ENCODE assay signal across 8 cellular contexts in the genomic region with DNA sequence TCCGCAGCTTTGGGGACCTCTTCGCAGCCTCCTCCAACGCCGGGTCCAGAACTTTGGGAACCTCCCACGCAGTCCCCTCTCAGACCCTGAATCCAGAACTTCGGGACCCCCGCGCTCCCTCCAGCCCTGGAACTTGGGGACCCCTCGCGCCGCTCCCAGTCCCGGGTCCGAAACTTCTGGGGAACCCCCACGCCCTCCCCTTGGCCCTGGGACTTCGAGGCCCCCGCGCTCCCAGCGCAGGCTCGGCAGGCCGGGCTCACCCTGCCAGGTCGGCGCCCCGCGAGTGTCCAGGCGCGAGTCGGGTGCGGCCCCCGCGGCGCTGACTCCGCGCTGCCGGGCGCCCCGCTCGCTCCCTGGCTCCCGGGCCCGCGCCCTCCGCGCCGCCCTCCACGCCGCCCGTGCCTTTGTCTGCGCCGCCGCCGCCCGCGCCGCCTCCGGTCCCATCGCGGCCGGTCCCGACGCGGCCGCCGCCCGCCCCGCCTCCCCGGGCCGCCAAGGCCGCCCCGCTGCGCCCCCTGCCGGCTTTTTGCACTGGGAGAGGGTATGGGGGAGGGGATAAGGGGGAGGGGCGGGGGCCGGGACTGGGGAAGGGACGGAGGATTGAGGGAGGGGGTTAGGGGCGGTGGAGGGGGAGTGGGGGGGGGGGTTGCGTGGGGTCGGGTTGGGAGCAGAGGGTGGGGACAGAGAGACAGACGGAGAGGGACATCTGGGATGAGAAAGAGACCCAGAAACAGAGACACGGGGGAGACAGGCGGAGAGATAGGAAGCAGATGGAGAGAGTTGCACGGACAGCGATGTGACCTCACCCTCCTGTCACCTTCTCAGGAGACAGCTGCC. TPM values are rescaled to one million over a fixed set of nuclear protein-coding genes. Genes with fewer than 3 reads are reported as not detected.
DNase-seq lines count a peak whose midpoint lies in the region; ATAC-seq, FAIRE-seq and TF ChIP-seq lines count a peak whose summit lies in the region.

HOMER3 (minus strand) TSS at position 427 of the 837 bp plus-strand sequence. CDS start 2,235 bp downstream, outside the sequence.

- H3K27ac Mint-ChIP-seq in WTC11 (no peak within 1 kb of the TSS; the same call in 1 of the 2 replicates), immature natural killer cell (peak within 1 kb of the TSS in 1 of 6 donors; percentile 34)

- peak within 1 kb of the TSS; percentile 94 for H3K4me2 ChIP-seq in MM.1S (ENCODE audit: low read depth, low read length)

- H3K4me1 ChIP-seq in MM.1S (ENCODE audit: low read length), result peaks cover 46% of the 10 kb centered on the region

- peak; percentile 29 for ATAC-seq in WTC11
- ATAC-seq in GM18505 (IDR thresholded peaks at IDR 0.05; ENCODE audit: unreplicated experiment), result no peak
- no peak for ATAC-seq in HG03139 (IDR thresholded peaks at IDR 0.05; ENCODE audit: unreplicated experiment)

- H2AFZ ChIP-seq in MM.1S (ENCODE audit: low read length), result peak within 1 kb of the TSS; percentile 72

- peaks cover 35% of the 10 kb centered on the region for H3K79me2 ChIP-seq in MM.1S (ENCODE audit: low read length)

- TF ChIP-seq CTCF in GM10248 (IDR thresholded peaks at IDR 0.05; ENCODE audit: control extremely low read depth, extremely low read depth, low read depth, missing control alignments), result peak; percentile 44
- no peak for TF ChIP-seq CTCF in MM.1S (IDR thresholded peaks at IDR 0.05; ENCODE audit: low read length)
- TF ChIP-seq CTCF in WTC11 (IDR thresholded peaks at IDR 0.05), result no peak
- peak; percentile 24 for TF ChIP-seq CTCF in bronchial epithelial cell (IDR thresholded peaks at IDR 0.05; ENCODE audit: insufficient read depth, low read length, severe bottlenecking)

- H3K27me3 Mint-ChIP-seq in WTC11 (ENCODE audit: low read depth), result peaks cover 34% of the 10 kb centered on the region
- peaks cover 21 to 26% (median 24%) of the 10 kb centered on the region in 3 donors for H3K27me3 Mint-ChIP-seq in immature natural killer cell (ENCODE audit: low read depth in 3 of 3)

- CTCF ChIA-PET in GM10248 (lab: Yijun Ruan, JAX), result no interaction called here
- CTCF ChIA-PET in WTC11 (lab: Charles Lee), result interaction anchor here (0.7 to 2.3 kb wide), 5 partner anchors 15 to 46 kb away, joined by 4 to 13 read pairs (median 7); partner anchors contain the start of genes COPE and DDX49

- H3K27me3 ChIP-seq in MM.1S (replicated peaks; ENCODE audit: insufficient read depth, low read length), result no peaks in the 10 kb centered on the region
- no peaks in the 10 kb centered on the region for H3K27me3 ChIP-seq in bronchial epithelial cell (ENCODE audit: control insufficient read depth, insufficient read depth, low read length)

- H3K9me2 ChIP-seq in MM.1S (replicated peaks; ENCODE audit: insufficient read depth, low read length), result no peaks in the 10 kb centered on the region

- H3K4me3 ChIP-seq in MM.1S (ENCODE audit: low read length), result peak within 1 kb of the TSS; percentile 85
- peak within 1 kb of the TSS; percentile 93 for H3K4me3 ChIP-seq in bronchial epithelial cell (ENCODE audit: low read depth, low read length)
- H3K4me3 ChIP-seq in skin epidermis, result peak within 1 kb of the TSS; percentile 57 to 76 (median 70)

- H3K27ac ChIP-seq in MM.1S (ENCODE audit: low read length), result peak within 1 kb of the TSS; percentile 18; the same call in 1 of the 2 replicates
- peak within 1 kb of the TSS; percentile 70 to 97 (median 85) for H3K27ac ChIP-seq in skin epidermis

- no peaks in the 10 kb centered on the region for H3K36me3 ChIP-seq in MM.1S (replicated peaks; ENCODE audit: insufficient read depth, low read length)
- H3K36me3 ChIP-seq in bronchial epithelial cell (ENCODE audit: control insufficient read depth, insufficient read depth, low read length), result peaks cover 12% of the 10 kb centered on the region

- H3K9ac ChIP-seq in MM.1S (ENCODE audit: low read length), result peak within 1 kb of the TSS; percentile 77

- H3K9me3 Mint-ChIP-seq in WTC11 (no peaks in the 10 kb centered on the region), immature natural killer cell (no peaks in the 10 kb centered on the region)

- no peak for FAIRE-seq in bronchial epithelial cell (lab: Jason Lieb, UNC)

- no peak for TF ChIP-seq POLR2A in GM18505 (IDR thresholded peaks at IDR 0.05; ENCODE audit: borderline replicate concordance, extremely low read depth, insufficient read depth, insufficient read length)

- H3K9me3 ChIP-seq in MM.1S (replicated peaks; ENCODE audit: insufficient read depth, low read length), result no peaks in the 10 kb centered on the region

- H3F3A ChIP-seq in MM.1S (ENCODE audit: insufficient read depth, low read length), result peaks cover 15% of the 10 kb centered on the region

- DNase-seq in GM10248 (ENCODE audit: extremely low spot score) (peak; percentile 90), MM.1S (peak; percentile 67), WTC11 (ENCODE audit: low spot score) (peak; percentile 71), bronchial epithelial cell (ENCODE audit: low read depth) (no peak), immature natural killer cell (peak; percentile 58 to 65 (median 63))

- H3K4me1 Mint-ChIP-seq in WTC11, result peaks cover 24% of the 10 kb centered on the region
- H3K4me1 Mint-ChIP-seq in immature natural killer cell, result peaks cover 0 to 16% of the 10 kb centered on the region in 2 donors

- peak within 1 kb of the TSS; percentile 82 for H3K4me3 Mint-ChIP-seq in WTC11
- peak within 1 kb of the TSS; percentile 54 to 64 (median 59) for H3K4me3 Mint-ChIP-seq in immature natural killer cell

- peaks cover 7% of the 10 kb centered on the region for H3K36me3 Mint-ChIP-seq in WTC11
- no peaks in the 10 kb centered on the region for H3K36me3 Mint-ChIP-seq in immature natural killer cell

- no peaks in the 10 kb centered on the region for H4K20me1 ChIP-seq in MM.1S (ENCODE audit: insufficient read depth, low read length)

- POLR2A ChIA-PET in GM10248 (lab: Yijun Ruan, JAX), result interaction anchor here (0.5 kb wide), 1 partner anchor 31 kb away, joined by 4 read pairs; no protein-coding TSS in a partner anchor
- POLR2A ChIA-PET in WTC11 (lab: Charles Lee), result no interaction called here

TF ChIP-seq in WTC11, 78 proteins besides CTCF, POLR2A, EP300 and RAD21:
- TF ChIP-seq ETV6 (CRISPR knock-in tag; IDR thresholded peaks at IDR 0.05), result no peak
- TF ChIP-seq USF2 (CRISPR knock-in tag; IDR thresholded peaks at IDR 0.05), result 0 out of 2 replicates have a peak, but pooled peaks have one; percentile 8
TF ChIP-seq in WTC11: peak in this region for 1.

RNA-seq across cellular contexts. Expression of gene HOMER3, which starts in this region (rescaled TPM):
- total RNA-seq in WTC11 (2021), result 28.2 to 32.4 TPM (median 32.2 TPM) in 3 replicates
- total RNA-seq in bronchial epithelial cell, result 79.0 and 129 TPM in 2 replicates
- polyA plus RNA-seq in immature natural killer cell, result under 1 TPM in 1 of 3 donors, not detected in 2; 0.47 TPM

Comparison
In these comparisons a context has a peak if more than half of its experiments do, and no peak if none do; other contexts are left out.
1. Peak in DNase-seq in immature natural killer cell; RNA of the gene not detected or under 1 TPM.
2. CTCF ChIP-seq: peak in GM10248 (single experiment) and bronchial epithelial cell (single experiment); none in MM.1S (single experiment) and WTC11 (single experiment).
3. Peak in every context shown above with its lines, with median percentiles within 50 percentile points of each other: H3K4me3 ChIP-seq.